Comparison of ENCODE assay signal across 32 cellular contexts in genomic region chr4:186729856-186730255, GRCh38. TPM values are rescaled to one million over a fixed set of nuclear protein-coding genes. Genes with fewer than 3 reads are reported as not detected.
"Had no signal": no experiment of that assay in that cellular context is flagged by ENCODE, and none has a peak within 500 bp of the region (broad histone marks: within the 10 kb centered on the region; RNA-seq: fewer than 3 reads in every experiment).

No MANE protein-coding gene starts in this region.

- H3K27ac ChIP-seq: cardiac muscle cell, VCaP had no signal

- H3K27ac Mint-ChIP-seq: activated B cell treated with CpG ODN at 0.5 μM for 24 hours; activated CD4-positive, alpha-beta memory T cell treated with anti-CD3 and anti-CD28 coated beads for 36 hours; activated naive CD4-positive, alpha-beta T cell treated with anti-CD3 and anti-CD28 coated beads, Interleukin-2, amount 10 ng/mL, durations not matched to agents 7 days and 5 days; activated naive CD8-positive, alpha-beta T cell; activated naive CD8-positive, alpha-beta T cell treated with anti-CD3 and anti-CD28 coated beads, Interleukin-2, amount 50 U/mL, for 24 hours; activated T-helper 1 cell treated with anti-CD3 and anti-CD28 coated beads, Interleukin-12 subunit alpha, Interleukin-12 subunit beta, Interleukin-2, Interleukin-4 antibody, amounts not matched to agents 30 ng/mL and 10 ng/mL and 1 ng/mL, durations not matched to agents 14 hours and 24 hours and 36 hours; brain had no signal

- H3K4me3 Mint-ChIP-seq: activated B cell treated with CpG ODN at 0.5 μM for 24 hours; activated CD4-positive, alpha-beta memory T cell treated with anti-CD3 and anti-CD28 coated beads for 36 hours; activated naive CD4-positive, alpha-beta T cell treated with anti-CD3 and anti-CD28 coated beads, Interleukin-2, amount 10 ng/mL, durations not matched to agents 7 days and 5 days; activated naive CD8-positive, alpha-beta T cell; activated naive CD8-positive, alpha-beta T cell treated with anti-CD3 and anti-CD28 coated beads, Interleukin-2, amount 50 U/mL, for 24 hours; activated T-cell treated with anti-CD3 and anti-CD28 coated beads, Interleukin-2, amount 50 U/mL, for 4 hours; activated T-helper 1 cell treated with anti-CD3 and anti-CD28 coated beads, Interleukin-12 subunit alpha, Interleukin-12 subunit beta, Interleukin-2, Interleukin-4 antibody, amounts not matched to agents 30 ng/mL and 10 ng/mL and 1 ng/mL, durations not matched to agents 14 hours and 24 hours and 36 hours; central memory CD8-positive, alpha-beta T cell had no signal

- H3K27me3 ChIP-seq: cardiac muscle cell had no signal

- DNase-seq: activated B cell treated with CpG ODN at 0.5 μM for 24 hours; activated CD4-positive, alpha-beta memory T cell treated with anti-CD3 and anti-CD28 coated beads for 36 hours; activated CD4-positive, alpha-beta T cell treated with anti-CD3 and anti-CD28 coated beads for 4 hours; activated CD4-positive, alpha-beta T cell treated with anti-CD3 and anti-CD28 coated beads, Interleukin-2, amount 50 U/mL, for 1 hour; activated CD4-positive, CD25-positive, alpha-beta regulatory T cell treated with anti-CD3 and anti-CD28 coated beads, Interleukin-2, amount 50 U/mL, for 72 hours; activated CD8-positive, alpha-beta memory T cell treated with anti-CD3 and anti-CD28 coated beads, Interleukin-2, amount 50 U/mL, for 4 hours; activated naive CD4-positive, alpha-beta T cell treated with anti-CD3 and anti-CD28 coated beads, Interleukin-2, amount 10 ng/mL, durations not matched to agents 7 days and 5 days; activated naive CD8-positive, alpha-beta T cell treated with anti-CD3 and anti-CD28 coated beads, Interleukin-2, amount 50 U/mL, for 24 hours; activated T-cell treated with anti-CD3 and anti-CD28 coated beads for 4 hours; activated T-cell treated with anti-CD3 and anti-CD28 coated beads, Interleukin-2, amount 50 U/mL, for 4 hours; anterior cingulate cortex; NCI-H1048; NCI-H1105 treated with DMSO at 0.1 percent for 48 hours; NCI-H1436; NCI-H1694; NCI-H2029; NCI-H345; NCI-H524 treated with DMSO at 0.1 percent for 48 hours; NK-92 treated with Interleukin-12 subunit alpha and Interleukin-12 subunit beta, amount 100 ng/mL, for 24 hours; SIG-M5; SW 1271; T-helper 1 cell; T-helper 2 cell; T-helper 9 cell had no signal

- FAIRE-seq: K562 had no signal

- H3K9me3 Mint-ChIP-seq: activated B cell treated with CpG ODN at 0.5 μM for 24 hours; activated T-helper 1 cell treated with anti-CD3 and anti-CD28 coated beads, Interleukin-12 subunit alpha, Interleukin-12 subunit beta, Interleukin-2, Interleukin-4 antibody, amounts not matched to agents 30 ng/mL and 10 ng/mL and 1 ng/mL, durations not matched to agents 14 hours and 24 hours and 36 hours had no signal

- H3K4me1 Mint-ChIP-seq: central memory CD8-positive, alpha-beta T cell had no signal

- ATAC-seq: activated naive CD8-positive, alpha-beta T cell treated with anti-CD3 and anti-CD28 coated beads, Interleukin-2, amount 50 U/mL, for 24 hours; activated T-cell treated with anti-CD3 and anti-CD28 coated beads, Interleukin-2, amount 50 U/mL, for 4 hours; K562; Right ventricle myocardium inferior had no signal

- H3K4me3 ChIP-seq: cardiac muscle cell, K562 had no signal

- H3K36me3 ChIP-seq: cardiac muscle cell had no signal

- H3K36me3 Mint-ChIP-seq: activated CD4-positive, alpha-beta memory T cell treated with anti-CD3 and anti-CD28 coated beads for 36 hours; activated naive CD4-positive, alpha-beta T cell treated with anti-CD3 and anti-CD28 coated beads, Interleukin-2, amount 10 ng/mL, durations not matched to agents 7 days and 5 days; activated naive CD8-positive, alpha-beta T cell; brain had no signal

RNA-seq across cellular contexts. Expression of gene FAT1, which starts 6.2 kb away (rescaled TPM):
- total RNA-seq: activated B cell treated with CpG ODN at 0.5 μM for 24 hours; activated CD4-positive, alpha-beta memory T cell treated with anti-CD3 and anti-CD28 coated beads for 36 hours had no signal
